7 cellular contexts compared by ENCODE assay signal in genomic region chr4:87985097-87985886, GRCh38. TPM values are rescaled to one million over a fixed set of nuclear protein-coding genes. Genes with fewer than 3 reads are reported as not detected.
A peak's percentile ranks its signal among the peaks of the same experiment; 100 is the strongest.
DNase-seq lines count a peak whose midpoint lies in the region; ATAC-seq and TF ChIP-seq lines count a peak whose summit lies in the region.

No MANE protein-coding gene starts in this region.

- peak; percentile 88 for ATAC-seq in GM21447 (IDR thresholded peaks at IDR 0.05; ENCODE audit: unreplicated experiment)
- peak; percentile 100 for ATAC-seq in SK-N-SH treated with all-trans-retinoic acid at 6 μM for 48 hours
- peak; percentile 100 for ATAC-seq in left lobe of liver

- H3K36me3 Mint-ChIP-seq in chondrocyte (ENCODE audit: low read depth): no peaks in the 10 kb centered on the region

- no peak overlapping the region for H3K4me3 ChIP-seq in KMS-11 (IDR thresholded peaks at IDR 0.05; ENCODE audit: insufficient read depth, low read depth, low read length)

- H3K27me3 ChIP-seq in KMS-11 (ENCODE audit: insufficient read depth, low read depth): no peaks in the 10 kb centered on the region

- no peaks in the 10 kb centered on the region for H3K4me1 ChIP-seq in KMS-11 (ENCODE audit: low read depth, poor library complexity, severe bottlenecking)

- DNase-seq in GDM1 (lab: John Stamatoyannopoulos, UW) (peak; percentile 52), chondrocyte (ENCODE audit: low spot score) (no peak), left lobe of liver (ENCODE audit: low spot score) (peak; percentile 82), superior temporal gyrus (ENCODE audit: extremely low spot score) (peak; percentile 92)

- H3K27ac Mint-ChIP-seq in chondrocyte (ENCODE audit: unreplicated experiment): no peak overlapping the region

- no peaks in the 10 kb centered on the region for H3K9me3 Mint-ChIP-seq in chondrocyte (ENCODE audit: low read depth)

- H3K9ac ChIP-seq in KMS-11: no peak overlapping the region

- H3K36me3 ChIP-seq in KMS-11 (ENCODE audit: insufficient read depth): no peaks in the 10 kb centered on the region

- no peak overlapping the region for H3K4me2 ChIP-seq in KMS-11

- no peak overlapping the region for H3K4me3 Mint-ChIP-seq in chondrocyte (ENCODE audit: unreplicated experiment)

- TF ChIP-seq CTCF in KMS-11 (conservative IDR thresholded peaks at IDR 0.05; ENCODE audit: low read depth, low read length): peak; percentile 75
- TF ChIP-seq CTCF in chondrocyte (IDR thresholded peaks at IDR 0.05): peak; percentile 80

- no peaks in the 10 kb centered on the region for H4K20me1 ChIP-seq in KMS-11 (ENCODE audit: insufficient read depth)

- no peaks in the 10 kb centered on the region for H3K27me3 Mint-ChIP-seq in chondrocyte (ENCODE audit: low read depth)

- H3K79me2 ChIP-seq in KMS-11 (ENCODE audit: insufficient read depth, low read depth): no peaks in the 10 kb centered on the region

- H2AFZ ChIP-seq in KMS-11 (ENCODE audit: low read depth): peak overlapping the region; percentile 24; the same call in 1 of the 2 replicates

- no peaks in the 10 kb centered on the region for H3K4me1 Mint-ChIP-seq in chondrocyte (ENCODE audit: low read depth)

- H3K27ac ChIP-seq in KMS-11: no peak overlapping the region

TF ChIP-seq in SK-N-SH treated with all-trans-retinoic acid at 6 μM for 48 hours, 23 proteins besides CTCF, POLR2A, EP300 and RAD21:
- TF ChIP-seq SNAI2 (CRISPR knock-in tag; IDR thresholded peaks at IDR 0.05) (no peak), GLIS3 (CRISPR knock-in tag; IDR thresholded peaks at IDR 0.05) (no peak), ZNF70 (CRISPR knock-in tag; IDR thresholded peaks at IDR 0.05) (no peak), ZC3H10 (CRISPR knock-in tag; IDR thresholded peaks at IDR 0.05) (no peak), TOX (CRISPR knock-in tag; IDR thresholded peaks at IDR 0.05; ENCODE audit: borderline replicate concordance) (no peak), ZFP30 (CRISPR knock-in tag; IDR thresholded peaks at IDR 0.05) (no peak), ARNTL (CRISPR knock-in tag; IDR thresholded peaks at IDR 0.05; ENCODE audit: borderline replicate concordance, low read depth) (no peak), TSHZ2 (CRISPR knock-in tag; IDR thresholded peaks at IDR 0.05) (no peak), CSDC2 (CRISPR knock-in tag; IDR thresholded peaks at IDR 0.05) (no peak), ISL1 (CRISPR knock-in tag; IDR thresholded peaks at IDR 0.05) (no peak), ZNF8 (CRISPR knock-in tag; IDR thresholded peaks at IDR 0.05) (no peak), ZNF565 (CRISPR knock-in tag; conservative IDR thresholded peaks at IDR 0.05; ENCODE audit: low read depth) (no peak), PPARA (CRISPR knock-in tag; IDR thresholded peaks at IDR 0.05; ENCODE audit: borderline replicate concordance) (no peak), RARB (CRISPR knock-in tag; IDR thresholded peaks at IDR 0.05) (no peak), OSR1 (CRISPR knock-in tag; IDR thresholded peaks at IDR 0.05) (no peak), BACH2 (CRISPR knock-in tag; IDR thresholded peaks at IDR 0.05; ENCODE audit: borderline replicate concordance) (no peak), CSRNP3 (CRISPR knock-in tag; IDR thresholded peaks at IDR 0.05) (no peak)
- TF ChIP-seq, protein P1, sequence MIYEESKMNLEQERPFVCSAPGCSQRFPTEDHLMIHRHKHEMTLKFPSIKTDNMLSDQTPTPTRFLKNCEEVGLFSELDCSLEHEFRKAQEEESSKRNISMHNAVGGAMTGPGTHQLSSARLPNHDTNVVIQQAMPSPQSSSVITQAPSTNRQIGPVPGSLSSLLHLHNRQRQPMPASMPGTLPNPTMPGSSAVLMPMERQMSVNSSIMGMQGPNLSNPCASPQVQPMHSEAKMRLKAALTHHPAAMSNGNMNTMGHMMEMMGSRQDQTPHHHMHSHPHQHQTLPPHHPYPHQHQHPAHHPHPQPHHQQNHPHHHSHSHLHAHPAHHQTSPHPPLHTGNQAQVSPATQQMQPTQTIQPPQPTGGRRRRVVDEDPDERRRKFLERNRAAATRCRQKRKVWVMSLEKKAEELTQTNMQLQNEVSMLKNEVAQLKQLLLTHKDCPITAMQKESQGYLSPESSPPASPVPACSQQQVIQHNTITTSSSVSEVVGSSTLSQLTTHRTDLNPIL (CRISPR knock-in tag; IDR thresholded peaks at IDR 0.05; ENCODE audit: low read depth): no peak
TF ChIP-seq in SK-N-SH treated with all-trans-retinoic acid at 6 μM for 48 hours: peak in this region for 0.

RNA-seq across cellular contexts. Expression of gene SPP1, which starts 9.8 kb away (rescaled TPM):
- total RNA-seq in chondrocyte (13.5 to 16.0 TPM (median 15.7 TPM) in 3 replicates), left lobe of liver (10.5 TPM)

RNA-seq across cellular contexts. Expression of gene PKD2, which starts 22.1 kb away (rescaled TPM):
- total RNA-seq in chondrocyte (69.7 to 71.7 TPM (median 69.8 TPM) in 3 replicates), left lobe of liver (6.5 TPM)
